In genomic region chr2:54122939-54123338, GRCh38 we compare ENCODE assay signal across 10 cellular contexts. TPM values are rescaled to one million over a fixed set of nuclear protein-coding genes. Genes with fewer than 3 reads are reported as not detected.
DNase-seq lines count a peak whose midpoint lies in the region; ATAC-seq and TF ChIP-seq lines count a peak whose summit lies in the region.
"Had no signal": no experiment of that assay in that cellular context is flagged by ENCODE, and none has a peak within 500 bp of the region (broad histone marks: within the 10 kb centered on the region; RNA-seq: fewer than 3 reads in every experiment).

No MANE protein-coding gene starts in this region.

- H3K27me3 ChIP-seq in ACC112 (ENCODE audit: insufficient read depth, low read length) = no peaks in the 10 kb centered on the region
- H3K27me3 ChIP-seq: BLaER1 treated with 17β-estradiol and CSF1 and Interleukin-3, amounts not matched to agents 10 nM and 100 nM had no signal

- H3K4me1 ChIP-seq in ACC112 (ENCODE audit: control insufficient read depth, insufficient read depth, low read length, unreplicated experiment) (peaks cover 18% of the 10 kb centered on the region), mesodermal cell (ENCODE audit: control insufficient read depth, insufficient read depth, low read length, poor library complexity, severe bottlenecking) (peaks cover 15% of the 10 kb centered on the region)

- H3K79me2 ChIP-seq in ACC112 (ENCODE audit: control insufficient read depth, insufficient read depth, low read length, unreplicated experiment) = no peaks in the 10 kb centered on the region

- H2AFZ ChIP-seq in ACC112 (ENCODE audit: low read length, unreplicated experiment) = peak overlapping the region; percentile 69

- H3K9me3 ChIP-seq in mesodermal cell (ENCODE audit: control insufficient read depth, low read length) = peaks cover 19% of the 10 kb centered on the region

- WGBS in mesodermal cell (ENCODE audit: insufficient coverage in 2 of 2), 2 experiments = 92 to 100% methylated on average over 1 to 2 of the region's 4 CpGs

- H3K27ac ChIP-seq in ACC112 (ENCODE audit: low read depth, low read length) (peak overlapping the region; percentile 69), mesodermal cell (ENCODE audit: low read depth, low read length, severe bottlenecking) (peak overlapping the region; percentile 49)
- H3K27ac ChIP-seq: BLaER1 treated with 17β-estradiol and CSF1 and Interleukin-3, amounts not matched to agents 10 nM and 100 nM had no signal

- POLR2A ChIA-PET in activated CD8-positive, alpha-beta T cell treated with anti-CD3 and anti-CD28 coated beads for 36 hours (lab: Charles Lee) = no interaction called here

- no peak for ATAC-seq in activated CD8-positive, alpha-beta T cell treated with anti-CD3 and anti-CD28 coated beads for 36 hours
- no peak for ATAC-seq in HG02759 (IDR thresholded peaks at IDR 0.05; ENCODE audit: unreplicated experiment)
- ATAC-seq in activated CD8-positive, alpha-beta memory T cell treated with anti-CD3 and anti-CD28 coated beads, Interleukin-2, amount 10 ng/mL, durations not matched to agents 7 days and 5 days = no peak

- H3K36me3 Mint-ChIP-seq in activated CD8-positive, alpha-beta T cell treated with anti-CD3 and anti-CD28 coated beads for 36 hours (ENCODE audit: low read depth) = peaks cover 12% of the 10 kb centered on the region
- H3K36me3 Mint-ChIP-seq in activated CD8-positive, alpha-beta memory T cell treated with anti-CD3 and anti-CD28 coated beads, Interleukin-2, amount 10 ng/mL, durations not matched to agents 7 days and 5 days = peaks cover 16% of the 10 kb centered on the region

- H3K9me3 Mint-ChIP-seq in activated CD8-positive, alpha-beta T cell treated with anti-CD3 and anti-CD28 coated beads for 36 hours = peaks cover under 1% of the 10 kb centered on the region
- no peaks in the 10 kb centered on the region for H3K9me3 Mint-ChIP-seq in activated CD8-positive, alpha-beta memory T cell treated with anti-CD3 and anti-CD28 coated beads, Interleukin-2, amount 10 ng/mL, durations not matched to agents 7 days and 5 days (ENCODE audit: low read depth)

- CTCF ChIA-PET in activated CD8-positive, alpha-beta T cell treated with anti-CD3 and anti-CD28 coated beads for 36 hours (lab: Charles Lee) = interaction anchor here (1.6 kb wide), 1 partner anchor 16 kb away, joined by 5 read pairs; no protein-coding TSS in a partner anchor
- CTCF ChIA-PET in activated CD8-positive, alpha-beta memory T cell treated with anti-CD3 and anti-CD28 coated beads, Interleukin-2, amount 10 ng/mL, durations not matched to agents 7 days and 5 days (lab: Charles Lee) = no interaction called here

- no peaks in the 10 kb centered on the region for H3K4me1 Mint-ChIP-seq in activated CD8-positive, alpha-beta T cell treated with anti-CD3 and anti-CD28 coated beads for 36 hours (ENCODE audit: low read depth)
- no peaks in the 10 kb centered on the region for H3K4me1 Mint-ChIP-seq in activated CD8-positive, alpha-beta memory T cell treated with anti-CD3 and anti-CD28 coated beads, Interleukin-2, amount 10 ng/mL, durations not matched to agents 7 days and 5 days

- intact Hi-C loops in activated CD8-positive, alpha-beta T cell treated with anti-CD3 and anti-CD28 coated beads for 36 hours (cut with micrococcal nuclease) = no loop called here

- H3K36me3 ChIP-seq in ACC112 (ENCODE audit: insufficient read depth, low read length) (peaks cover 14% of the 10 kb centered on the region), mesodermal cell (ENCODE audit: control insufficient read depth, insufficient read depth, low read length) (no peaks in the 10 kb centered on the region)

- H3K27me3 Mint-ChIP-seq in activated CD8-positive, alpha-beta T cell treated with anti-CD3 and anti-CD28 coated beads for 36 hours = no peaks in the 10 kb centered on the region
- no peaks in the 10 kb centered on the region for H3K27me3 Mint-ChIP-seq in activated CD8-positive, alpha-beta memory T cell treated with anti-CD3 and anti-CD28 coated beads, Interleukin-2, amount 10 ng/mL, durations not matched to agents 7 days and 5 days

- no peak overlapping the region for H3K27ac Mint-ChIP-seq in activated CD8-positive, alpha-beta T cell treated with anti-CD3 and anti-CD28 coated beads for 36 hours
- H3K27ac Mint-ChIP-seq in activated CD8-positive, alpha-beta memory T cell treated with anti-CD3 and anti-CD28 coated beads, Interleukin-2, amount 10 ng/mL, durations not matched to agents 7 days and 5 days = no peak overlapping the region

- no peak overlapping the region for H3K4me3 Mint-ChIP-seq in activated CD8-positive, alpha-beta T cell treated with anti-CD3 and anti-CD28 coated beads for 36 hours
- H3K4me3 Mint-ChIP-seq in activated CD8-positive, alpha-beta memory T cell treated with anti-CD3 and anti-CD28 coated beads, Interleukin-2, amount 10 ng/mL, durations not matched to agents 7 days and 5 days = no peak overlapping the region

- TF ChIP-seq CTCF in choroid plexus epithelial cell (conservative IDR thresholded peaks at IDR 0.05; ENCODE audit: low read depth, low read length) = no peak
- no peak for TF ChIP-seq CTCF in activated CD8-positive, alpha-beta T cell treated with anti-CD3 and anti-CD28 coated beads for 36 hours (IDR thresholded peaks at IDR 0.05)

- H3K4me3 ChIP-seq in ACC112 (ENCODE audit: low read depth, low read length) = peak overlapping the region; percentile 50; the same call in 1 of the 2 replicates
- H3K4me3 ChIP-seq in choroid plexus epithelial cell (ENCODE audit: low read depth, low read length) = no peak overlapping the region
- no peak overlapping the region for H3K4me3 ChIP-seq in mesodermal cell (ENCODE audit: extremely low read depth, insufficient read depth, low read length, poor library complexity, severe bottlenecking)
- H3K4me3 ChIP-seq: BLaER1 treated with 17β-estradiol and CSF1 and Interleukin-3, amounts not matched to agents 10 nM and 100 nM had no signal

- DNase-seq in LHCN-M2 (ENCODE audit: low read depth) = peak; percentile 83
- peak; percentile 60 for DNase-seq in choroid plexus epithelial cell (ENCODE audit: low read depth)
- no peak for DNase-seq in activated CD8-positive, alpha-beta T cell treated with anti-CD3 and anti-CD28 coated beads for 36 hours
- DNase-seq in SKM-1 treated with dmso at 0.1 percent for 144 hours (lab: John Stamatoyannopoulos, UW; ENCODE audit: unreplicated experiment) = no peak
- no peak for DNase-seq in activated CD8-positive, alpha-beta memory T cell treated with anti-CD3 and anti-CD28 coated beads, Interleukin-2, amount 10 ng/mL, durations not matched to agents 7 days and 5 days
- DNase-seq: T-helper 1 cell had no signal

RNA-seq across cellular contexts. Expression of gene ACYP2, which starts 7.5 kb away (rescaled TPM):
- 13.3 and 16.9 TPM in 2 replicates for total RNA-seq in LHCN-M2 (2014; rRNA removed)
- polyA plus RNA-seq in LHCN-M2 (2012) = 18.9 TPM
- polyA plus RNA-seq in mesodermal cell (2013, experiment 1 of 2) = 11.2 TPM
- polyA plus RNA-seq in mesodermal cell (2013, experiment 2 of 2) = 11.0 TPM
- total RNA-seq in activated CD8-positive, alpha-beta T cell treated with anti-CD3 and anti-CD28 coated beads for 36 hours = 1 to 10 TPM; 5.8 to 6.0 TPM
- 1 to 10 TPM; 9.9 TPM for total RNA-seq in activated CD8-positive, alpha-beta memory T cell treated with anti-CD3 and anti-CD28 coated beads, Interleukin-2, amount 10 ng/mL, durations not matched to agents 7 days and 5 days

Comparison
In these comparisons a context has a peak if more than half of its experiments do, and no peak if none do; other contexts are left out.
1. DNase-seq: peak in LHCN-M2 (single experiment) and choroid plexus epithelial cell (single experiment); none in activated CD8-positive, alpha-beta T cell treated with anti-CD3 and anti-CD28 coated beads for 36 hours (single experiment), SKM-1 treated with dmso at 0.1 percent for 144 hours (single experiment) and activated CD8-positive, alpha-beta memory T cell treated with anti-CD3 and anti-CD28 coated beads, Interleukin-2, amount 10 ng/mL, durations not matched to agents 7 days and 5 days (single experiment).